ENCODE assay signal across 1 cellular context in the genomic region with DNA sequence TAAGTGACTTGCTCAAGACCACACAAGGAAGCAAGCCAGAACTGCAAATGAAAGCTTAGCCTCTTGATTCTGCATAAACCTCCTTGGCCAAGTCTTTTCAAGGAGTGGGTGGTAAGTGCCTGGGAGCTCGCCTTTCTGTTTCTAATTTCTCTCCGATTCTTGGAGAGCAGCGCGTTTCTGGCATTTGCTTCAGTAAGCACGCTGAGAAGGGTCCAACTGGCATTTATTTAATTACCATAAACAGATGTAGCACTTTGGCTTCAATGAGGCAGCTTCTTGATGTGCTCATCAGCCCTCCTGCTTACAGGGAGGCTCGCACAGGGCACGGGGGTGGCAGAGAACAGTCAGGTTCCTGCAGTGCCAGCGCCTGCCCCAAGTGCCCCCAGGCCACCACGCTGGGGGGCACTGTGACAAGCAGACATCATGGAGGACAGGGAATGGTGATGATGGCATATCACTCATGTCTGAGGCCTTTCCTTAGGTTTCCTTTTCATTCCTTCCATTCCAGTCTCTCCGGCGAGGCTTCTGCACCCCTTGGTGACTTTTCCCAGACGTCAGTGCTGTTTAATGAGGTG.
TF ChIP-seq lines count a peak whose summit lies in the region.

No MANE protein-coding gene starts in this region.

TF ChIP-seq in WTC11, 78 proteins besides CTCF, POLR2A, EP300 and RAD21 (continued from another document):
- TF ChIP-seq STAT6 (CRISPR knock-in tag; conservative IDR thresholded peaks at IDR 0.05; ENCODE audit: low read depth) (no peak), TEAD1 (CRISPR knock-in tag; IDR thresholded peaks at IDR 0.05) (no peak), ELF4 (CRISPR knock-in tag; IDR thresholded peaks at IDR 0.05; ENCODE audit: low read depth) (no peak), RELA (CRISPR knock-in tag; IDR thresholded peaks at IDR 0.05; ENCODE audit: borderline replicate concordance) (no peak)
- TF ChIP-seq, protein P1, sequence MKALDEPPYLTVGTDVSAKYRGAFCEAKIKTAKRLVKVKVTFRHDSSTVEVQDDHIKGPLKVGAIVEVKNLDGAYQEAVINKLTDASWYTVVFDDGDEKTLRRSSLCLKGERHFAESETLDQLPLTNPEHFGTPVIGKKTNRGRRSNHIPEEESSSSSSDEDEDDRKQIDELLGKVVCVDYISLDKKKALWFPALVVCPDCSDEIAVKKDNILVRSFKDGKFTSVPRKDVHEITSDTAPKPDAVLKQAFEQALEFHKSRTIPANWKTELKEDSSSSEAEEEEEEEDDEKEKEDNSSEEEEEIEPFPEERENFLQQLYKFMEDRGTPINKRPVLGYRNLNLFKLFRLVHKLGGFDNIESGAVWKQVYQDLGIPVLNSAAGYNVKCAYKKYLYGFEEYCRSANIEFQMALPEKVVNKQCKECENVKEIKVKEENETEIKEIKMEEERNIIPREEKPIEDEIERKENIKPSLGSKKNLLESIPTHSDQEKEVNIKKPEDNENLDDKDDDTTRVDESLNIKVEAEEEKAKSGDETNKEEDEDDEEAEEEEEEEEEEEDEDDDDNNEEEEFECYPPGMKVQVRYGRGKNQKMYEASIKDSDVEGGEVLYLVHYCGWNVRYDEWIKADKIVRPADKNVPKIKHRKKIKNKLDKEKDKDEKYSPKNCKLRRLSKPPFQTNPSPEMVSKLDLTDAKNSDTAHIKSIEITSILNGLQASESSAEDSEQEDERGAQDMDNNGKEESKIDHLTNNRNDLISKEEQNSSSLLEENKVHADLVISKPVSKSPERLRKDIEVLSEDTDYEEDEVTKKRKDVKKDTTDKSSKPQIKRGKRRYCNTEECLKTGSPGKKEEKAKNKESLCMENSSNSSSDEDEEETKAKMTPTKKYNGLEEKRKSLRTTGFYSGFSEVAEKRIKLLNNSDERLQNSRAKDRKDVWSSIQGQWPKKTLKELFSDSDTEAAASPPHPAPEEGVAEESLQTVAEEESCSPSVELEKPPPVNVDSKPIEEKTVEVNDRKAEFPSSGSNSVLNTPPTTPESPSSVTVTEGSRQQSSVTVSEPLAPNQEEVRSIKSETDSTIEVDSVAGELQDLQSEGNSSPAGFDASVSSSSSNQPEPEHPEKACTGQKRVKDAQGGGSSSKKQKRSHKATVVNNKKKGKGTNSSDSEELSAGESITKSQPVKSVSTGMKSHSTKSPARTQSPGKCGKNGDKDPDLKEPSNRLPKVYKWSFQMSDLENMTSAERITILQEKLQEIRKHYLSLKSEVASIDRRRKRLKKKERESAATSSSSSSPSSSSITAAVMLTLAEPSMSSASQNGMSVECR (CRISPR knock-in tag; IDR thresholded peaks at IDR 0.05; ENCODE audit: borderline replicate concordance), result no peak
TF ChIP-seq in WTC11: peak in this region for 0.
